In the genomic region with DNA sequence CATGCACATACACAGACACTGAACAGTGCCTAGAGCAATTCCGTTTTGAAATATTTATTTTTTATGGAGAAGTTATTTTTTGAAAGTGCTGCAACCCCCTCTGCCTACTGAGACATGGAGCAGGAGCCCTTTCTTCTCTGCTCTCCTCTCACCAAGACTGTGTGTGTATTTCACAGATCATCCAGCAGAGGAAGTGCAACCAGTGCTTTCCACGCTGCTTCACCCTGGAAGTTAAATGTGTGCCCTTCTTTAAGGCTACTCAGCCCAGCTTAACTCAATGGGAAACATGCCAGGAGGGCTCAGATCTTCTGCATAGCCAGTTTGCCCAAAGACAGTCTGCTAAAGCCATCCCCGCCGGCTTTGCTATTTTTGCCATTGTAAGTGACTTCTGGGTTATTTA, we compare ENCODE assay signal across 11 cellular contexts.
DNase-seq lines count a peak whose midpoint lies in the region; ATAC-seq, FAIRE-seq and TF ChIP-seq lines count a peak whose summit lies in the region.
"Had no signal": no experiment of that assay in that cellular context is flagged by ENCODE, and none has a peak within 500 bp of the region (broad histone marks: within the 10 kb centered on the region; RNA-seq: fewer than 3 reads in every experiment).

No MANE protein-coding gene starts in this region.

- 62% methylated on average over 4 of the region's 4 CpGs for WGBS in A549 (ENCODE audit: missing lambda C conversion rate)

- H3K27me3 ChIP-seq in HL-60 (ENCODE audit: insufficient read depth, poor library complexity, severe bottlenecking) (no peaks in the 10 kb centered on the region), adipocyte (replicated peaks; ENCODE audit: control insufficient read depth, insufficient read depth, low read length) (no peaks in the 10 kb centered on the region)

- H3K9me3 ChIP-seq in A549 (no peaks in the 10 kb centered on the region), adipocyte (ENCODE audit: control insufficient read depth, low read length) (no peaks in the 10 kb centered on the region)

- POLR2A ChIA-PET in A549 (lab: Yijun Ruan, JAX) = no interaction called here

- no peak overlapping the region for H3K9ac ChIP-seq in adipocyte (ENCODE audit: low read length)
- H3K9ac ChIP-seq: GM23248 had no signal

- no peak for TF ChIP-seq POLR2A in A549 (IDR thresholded peaks at IDR 0.05; ENCODE audit: low read length)

- TF ChIP-seq RAD21 in A549 (conservative IDR thresholded peaks at IDR 0.05 in 1 of 2, IDR thresholded peaks at IDR 0.05 in 1 of 2) = no peak

- no peaks in the 10 kb centered on the region for H3K36me3 ChIP-seq in adipocyte (ENCODE audit: control insufficient read depth, insufficient read depth, low read length, severe bottlenecking)

- no peak for TF ChIP-seq EP300 in A549 (IDR thresholded peaks at IDR 0.05)

- no peak for FAIRE-seq in A549 (lab: Jason Lieb, UNC)

- peak; percentile 78 to 81; a peak in 5 of 6 replicates for ATAC-seq in A549
- ATAC-seq in GM21528 (IDR thresholded peaks at IDR 0.05; ENCODE audit: low FRiP score, unreplicated experiment) = no peak
- ATAC-seq in GM19351 (IDR thresholded peaks at IDR 0.05; ENCODE audit: unreplicated experiment) = no peak

- H3K27ac ChIP-seq in A549 (no peak overlapping the region), HL-60 (replicated peaks) (no peak overlapping the region)
- H3K27ac ChIP-seq: GM23248 had no signal

- no peak for TF ChIP-seq CTCF in A549 (IDR thresholded peaks at IDR 0.05)
- TF ChIP-seq CTCF in HL-60 (IDR thresholded peaks at IDR 0.05; ENCODE audit: insufficient read depth, low read length) = peak; percentile 5

- peak in 1 of 2 experiments; percentile 14 for DNase-seq in A549 (ENCODE audit: low read depth in 1 of 2, low spot score in 1 of 2)
- DNase-seq in HL-60 (ENCODE audit: low read depth in 1 of 2, low spot score in 1 of 2) = peak; percentile 2 to 14
- peak; percentile 6 for DNase-seq in adipocyte (ENCODE audit: low read depth)
- DNase-seq in iris pigment epithelial cell (ENCODE audit: low read depth) = peak; percentile 43
- DNase-seq in NCI-H187 (lab: John Stamatoyannopoulos, UW) = no peak
- DNase-seq in NCI-H2107 (lab: John Stamatoyannopoulos, UW) = no peak
- DNase-seq: stimulated activated naive CD4-positive, alpha-beta T cell treated with Interleukin-2 at 50 U/mL for 16 hours; T-helper 2 cell had no signal

- H3K4me2 ChIP-seq in A549 = no peak overlapping the region

- H3K4me3 ChIP-seq in A549 (no peak overlapping the region), HL-60 (replicated peaks; ENCODE audit: insufficient read depth, low read length) (no peak overlapping the region), adipocyte (ENCODE audit: low read length) (no peak overlapping the region)
- H3K4me3 ChIP-seq: GM23248 had no signal

- CTCF ChIA-PET in A549 (lab: Yijun Ruan, JAX) = no interaction called here

- H3K4me1 ChIP-seq in A549 (no peaks in the 10 kb centered on the region), adipocyte (ENCODE audit: control insufficient read depth, insufficient read depth, low read length) (peaks cover 10% of the 10 kb centered on the region)

TF ChIP-seq in A549, 52 proteins besides CTCF, POLR2A, EP300 and RAD21:
- TF ChIP-seq KDM5A (IDR thresholded peaks at IDR 0.05) (no peak), ZC3H11A (IDR thresholded peaks at IDR 0.05) (no peak), ZSCAN20 (CRISPR knock-in tag; IDR thresholded peaks at IDR 0.05) (no peak), JUNB (IDR thresholded peaks at IDR 0.05) (no peak), EHF (CRISPR knock-in tag; IDR thresholded peaks at IDR 0.05) (no peak), SMC3 (IDR thresholded peaks at IDR 0.05) (no peak), TP53 (CRISPR knock-in tag; IDR thresholded peaks at IDR 0.05) (no peak)
- TF ChIP-seq, protein P1, sequence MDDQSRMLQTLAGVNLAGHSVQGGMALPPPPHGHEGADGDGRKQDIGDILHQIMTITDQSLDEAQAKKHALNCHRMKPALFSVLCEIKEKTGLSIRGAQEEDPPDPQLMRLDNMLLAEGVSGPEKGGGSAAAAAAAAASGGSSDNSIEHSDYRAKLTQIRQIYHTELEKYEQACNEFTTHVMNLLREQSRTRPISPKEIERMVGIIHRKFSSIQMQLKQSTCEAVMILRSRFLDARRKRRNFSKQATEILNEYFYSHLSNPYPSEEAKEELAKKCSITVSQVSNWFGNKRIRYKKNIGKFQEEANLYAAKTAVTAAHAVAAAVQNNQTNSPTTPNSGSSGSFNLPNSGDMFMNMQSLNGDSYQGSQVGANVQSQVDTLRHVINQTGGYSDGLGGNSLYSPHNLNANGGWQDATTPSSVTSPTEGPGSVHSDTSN (IDR thresholded peaks at IDR 0.05) = no peak
TF ChIP-seq in A549: peak in this region for 0.

Comparison
In these comparisons a context has a peak if more than half of its experiments do, and no peak if none do; other contexts are left out.
1. ATAC-seq: peak in A549 (2 of 2); none in GM21528 (single experiment) and GM19351 (single experiment).
2. DNase-seq: peak in HL-60 (2 of 2), adipocyte (single experiment) and iris pigment epithelial cell (single experiment); none in NCI-H187 (0 of 2) and NCI-H2107 (single experiment).